Comparison of ENCODE assay signal across 1 cellular context in the genomic region with DNA sequence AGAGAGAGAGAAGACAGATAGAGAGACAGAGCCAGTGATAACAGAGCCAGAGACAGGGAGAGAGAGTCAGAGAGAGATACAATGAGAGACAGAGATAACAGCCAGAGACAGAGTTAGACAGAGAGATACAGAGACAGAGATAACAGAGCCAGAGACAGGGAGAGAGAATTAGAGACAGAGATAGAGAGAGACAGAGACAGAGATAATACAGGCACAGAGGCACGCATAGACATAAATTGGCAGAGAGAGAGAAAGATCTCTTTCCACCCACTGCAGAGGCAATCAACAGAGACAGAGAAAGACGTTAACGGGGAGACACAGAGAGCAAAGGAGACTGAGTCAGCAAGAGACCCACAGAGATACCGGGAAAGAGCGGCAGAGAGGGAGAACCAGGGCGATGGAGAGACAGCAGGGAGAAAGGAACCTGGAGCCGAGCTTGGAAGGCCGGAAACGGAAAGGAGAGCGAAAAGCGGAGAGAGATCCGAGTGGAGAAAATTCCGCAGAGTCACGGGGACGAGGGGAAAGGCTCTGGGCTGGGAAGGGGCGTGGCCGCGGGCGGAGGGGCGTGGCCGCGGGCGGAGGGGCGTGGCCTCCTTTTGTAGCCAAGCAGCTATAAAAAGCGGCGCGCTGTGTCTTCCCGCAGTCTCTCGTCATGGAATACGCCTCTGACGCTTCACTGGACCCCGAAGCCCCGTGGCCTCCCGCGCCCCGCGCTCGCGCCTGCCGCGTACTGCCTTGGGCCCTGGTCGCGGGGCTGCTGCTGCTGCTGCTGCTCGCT.
TF ChIP-seq lines count a peak whose summit lies in the region.

A gene with protein sequence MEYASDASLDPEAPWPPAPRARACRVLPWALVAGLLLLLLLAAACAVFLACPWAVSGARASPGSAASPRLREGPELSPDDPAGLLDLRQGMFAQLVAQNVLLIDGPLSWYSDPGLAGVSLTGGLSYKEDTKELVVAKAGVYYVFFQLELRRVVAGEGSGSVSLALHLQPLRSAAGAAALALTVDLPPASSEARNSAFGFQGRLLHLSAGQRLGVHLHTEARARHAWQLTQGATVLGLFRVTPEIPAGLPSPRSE (plus strand): TSS at position 642 of the 778 bp plus-strand sequence. CDS start 11 bp downstream, at position 653.

TF ChIP-seq in GM12878, 131 proteins besides CTCF, POLR2A, EP300 and RAD21 (continued from another document and continues in another):
- TF ChIP-seq, protein P1, sequence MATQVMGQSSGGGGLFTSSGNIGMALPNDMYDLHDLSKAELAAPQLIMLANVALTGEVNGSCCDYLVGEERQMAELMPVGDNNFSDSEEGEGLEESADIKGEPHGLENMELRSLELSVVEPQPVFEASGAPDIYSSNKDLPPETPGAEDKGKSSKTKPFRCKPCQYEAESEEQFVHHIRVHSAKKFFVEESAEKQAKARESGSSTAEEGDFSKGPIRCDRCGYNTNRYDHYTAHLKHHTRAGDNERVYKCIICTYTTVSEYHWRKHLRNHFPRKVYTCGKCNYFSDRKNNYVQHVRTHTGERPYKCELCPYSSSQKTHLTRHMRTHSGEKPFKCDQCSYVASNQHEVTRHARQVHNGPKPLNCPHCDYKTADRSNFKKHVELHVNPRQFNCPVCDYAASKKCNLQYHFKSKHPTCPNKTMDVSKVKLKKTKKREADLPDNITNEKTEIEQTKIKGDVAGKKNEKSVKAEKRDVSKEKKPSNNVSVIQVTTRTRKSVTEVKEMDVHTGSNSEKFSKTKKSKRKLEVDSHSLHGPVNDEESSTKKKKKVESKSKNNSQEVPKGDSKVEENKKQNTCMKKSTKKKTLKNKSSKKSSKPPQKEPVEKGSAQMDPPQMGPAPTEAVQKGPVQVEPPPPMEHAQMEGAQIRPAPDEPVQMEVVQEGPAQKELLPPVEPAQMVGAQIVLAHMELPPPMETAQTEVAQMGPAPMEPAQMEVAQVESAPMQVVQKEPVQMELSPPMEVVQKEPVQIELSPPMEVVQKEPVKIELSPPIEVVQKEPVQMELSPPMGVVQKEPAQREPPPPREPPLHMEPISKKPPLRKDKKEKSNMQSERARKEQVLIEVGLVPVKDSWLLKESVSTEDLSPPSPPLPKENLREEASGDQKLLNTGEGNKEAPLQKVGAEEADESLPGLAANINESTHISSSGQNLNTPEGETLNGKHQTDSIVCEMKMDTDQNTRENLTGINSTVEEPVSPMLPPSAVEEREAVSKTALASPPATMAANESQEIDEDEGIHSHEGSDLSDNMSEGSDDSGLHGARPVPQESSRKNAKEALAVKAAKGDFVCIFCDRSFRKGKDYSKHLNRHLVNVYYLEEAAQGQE (IDR thresholded peaks at IDR 0.05; ENCODE audit: low read depth, low read length): peak; percentile 43; the same call in 1 of the 2 replicates
- peak in 1 of 2 experiments; percentile 78; a peak in 3 of 4 replicates for TF ChIP-seq BHLHE40 (IDR thresholded peaks at IDR 0.05; ENCODE audit: borderline replicate concordance in 1 of 2, low read depth in 2 of 2, low read length in 1 of 2)
- TF ChIP-seq EGR1 (IDR thresholded peaks at IDR 0.05; ENCODE audit: borderline replicate concordance in 1 of 2, low read depth in 2 of 2, low read length in 2 of 2): peak in 1 of 2 experiments; percentile 46; a peak in 1 of 3 replicates
- TF ChIP-seq NBN (IDR thresholded peaks at IDR 0.05): peak; percentile 94
- peak; percentile 87; the same call in 1 of the 2 replicates for TF ChIP-seq EED (IDR thresholded peaks at IDR 0.05; ENCODE audit: low read depth)
- TF ChIP-seq, protein P2, sequence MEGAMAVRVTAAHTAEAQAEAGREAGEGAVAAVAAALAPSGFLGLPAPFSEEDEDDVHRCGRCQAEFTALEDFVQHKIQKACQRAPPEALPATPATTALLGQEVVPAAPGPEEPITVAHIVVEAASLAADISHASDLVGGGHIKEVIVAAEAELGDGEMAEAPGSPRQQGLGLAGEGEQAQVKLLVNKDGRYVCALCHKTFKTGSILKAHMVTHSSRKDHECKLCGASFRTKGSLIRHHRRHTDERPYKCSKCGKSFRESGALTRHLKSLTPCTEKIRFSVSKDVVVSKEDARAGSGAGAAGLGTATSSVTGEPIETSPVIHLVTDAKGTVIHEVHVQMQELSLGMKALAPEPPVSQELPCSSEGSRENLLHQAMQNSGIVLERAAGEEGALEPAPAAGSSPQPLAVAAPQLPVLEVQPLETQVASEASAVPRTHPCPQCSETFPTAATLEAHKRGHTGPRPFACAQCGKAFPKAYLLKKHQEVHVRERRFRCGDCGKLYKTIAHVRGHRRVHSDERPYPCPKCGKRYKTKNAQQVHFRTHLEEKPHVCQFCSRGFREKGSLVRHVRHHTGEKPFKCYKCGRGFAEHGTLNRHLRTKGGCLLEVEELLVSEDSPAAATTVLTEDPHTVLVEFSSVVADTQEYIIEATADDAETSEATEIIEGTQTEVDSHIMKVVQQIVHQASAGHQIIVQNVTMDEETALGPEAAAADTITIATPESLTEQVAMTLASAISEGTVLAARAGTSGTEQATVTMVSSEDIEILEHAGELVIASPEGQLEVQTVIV (IDR thresholded peaks at IDR 0.05; ENCODE audit: borderline replicate concordance, partially characterized antibody): no peak
- TF ChIP-seq CREM (IDR thresholded peaks at IDR 0.05; ENCODE audit: low read depth): peak; percentile 55; the same call in 1 of the 2 replicates
- 0 out of 2 replicates have a peak, but pooled peaks have one; percentile 11 for TF ChIP-seq NR2C1 (IDR thresholded peaks at IDR 0.05)
- peak; percentile 97 for TF ChIP-seq TCF3 (IDR thresholded peaks at IDR 0.05; ENCODE audit: borderline replicate concordance, insufficient read depth, low read depth, low read length)
- TF ChIP-seq, protein P3, sequence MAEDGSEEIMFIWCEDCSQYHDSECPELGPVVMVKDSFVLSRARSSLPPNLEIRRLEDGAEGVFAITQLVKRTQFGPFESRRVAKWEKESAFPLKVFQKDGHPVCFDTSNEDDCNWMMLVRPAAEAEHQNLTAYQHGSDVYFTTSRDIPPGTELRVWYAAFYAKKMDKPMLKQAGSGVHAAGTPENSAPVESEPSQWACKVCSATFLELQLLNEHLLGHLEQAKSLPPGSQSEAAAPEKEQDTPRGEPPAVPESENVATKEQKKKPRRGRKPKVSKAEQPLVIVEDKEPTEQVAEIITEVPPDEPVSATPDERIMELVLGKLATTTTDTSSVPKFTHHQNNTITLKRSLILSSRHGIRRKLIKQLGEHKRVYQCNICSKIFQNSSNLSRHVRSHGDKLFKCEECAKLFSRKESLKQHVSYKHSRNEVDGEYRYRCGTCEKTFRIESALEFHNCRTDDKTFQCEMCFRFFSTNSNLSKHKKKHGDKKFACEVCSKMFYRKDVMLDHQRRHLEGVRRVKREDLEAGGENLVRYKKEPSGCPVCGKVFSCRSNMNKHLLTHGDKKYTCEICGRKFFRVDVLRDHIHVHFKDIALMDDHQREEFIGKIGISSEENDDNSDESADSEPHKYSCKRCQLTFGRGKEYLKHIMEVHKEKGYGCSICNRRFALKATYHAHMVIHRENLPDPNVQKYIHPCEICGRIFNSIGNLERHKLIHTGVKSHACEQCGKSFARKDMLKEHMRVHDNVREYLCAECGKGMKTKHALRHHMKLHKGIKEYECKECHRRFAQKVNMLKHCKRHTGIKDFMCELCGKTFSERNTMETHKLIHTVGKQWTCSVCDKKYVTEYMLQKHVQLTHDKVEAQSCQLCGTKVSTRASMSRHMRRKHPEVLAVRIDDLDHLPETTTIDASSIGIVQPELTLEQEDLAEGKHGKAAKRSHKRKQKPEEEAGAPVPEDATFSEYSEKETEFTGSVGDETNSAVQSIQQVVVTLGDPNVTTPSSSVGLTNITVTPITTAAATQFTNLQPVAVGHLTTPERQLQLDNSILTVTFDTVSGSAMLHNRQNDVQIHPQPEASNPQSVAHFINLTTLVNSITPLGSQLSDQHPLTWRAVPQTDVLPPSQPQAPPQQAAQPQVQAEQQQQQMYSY (CRISPR knock-in tag; IDR thresholded peaks at IDR 0.05): no peak
- no peak for TF ChIP-seq CHD4 (IDR thresholded peaks at IDR 0.05)
- TF ChIP-seq TCF7 (IDR thresholded peaks at IDR 0.05; ENCODE audit: borderline replicate concordance): no peak
- TF ChIP-seq, protein P4, sequence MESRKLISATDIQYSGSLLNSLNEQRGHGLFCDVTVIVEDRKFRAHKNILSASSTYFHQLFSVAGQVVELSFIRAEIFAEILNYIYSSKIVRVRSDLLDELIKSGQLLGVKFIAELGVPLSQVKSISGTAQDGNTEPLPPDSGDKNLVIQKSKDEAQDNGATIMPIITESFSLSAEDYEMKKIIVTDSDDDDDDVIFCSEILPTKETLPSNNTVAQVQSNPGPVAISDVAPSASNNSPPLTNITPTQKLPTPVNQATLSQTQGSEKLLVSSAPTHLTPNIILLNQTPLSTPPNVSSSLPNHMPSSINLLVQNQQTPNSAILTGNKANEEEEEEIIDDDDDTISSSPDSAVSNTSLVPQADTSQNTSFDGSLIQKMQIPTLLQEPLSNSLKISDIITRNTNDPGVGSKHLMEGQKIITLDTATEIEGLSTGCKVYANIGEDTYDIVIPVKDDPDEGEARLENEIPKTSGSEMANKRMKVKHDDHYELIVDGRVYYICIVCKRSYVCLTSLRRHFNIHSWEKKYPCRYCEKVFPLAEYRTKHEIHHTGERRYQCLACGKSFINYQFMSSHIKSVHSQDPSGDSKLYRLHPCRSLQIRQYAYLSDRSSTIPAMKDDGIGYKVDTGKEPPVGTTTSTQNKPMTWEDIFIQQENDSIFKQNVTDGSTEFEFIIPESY (IDR thresholded peaks at IDR 0.05): no peak
- TF ChIP-seq SMAD5 (IDR thresholded peaks at IDR 0.05; ENCODE audit: low read depth): peak; percentile 97
- TF ChIP-seq, protein P5, sequence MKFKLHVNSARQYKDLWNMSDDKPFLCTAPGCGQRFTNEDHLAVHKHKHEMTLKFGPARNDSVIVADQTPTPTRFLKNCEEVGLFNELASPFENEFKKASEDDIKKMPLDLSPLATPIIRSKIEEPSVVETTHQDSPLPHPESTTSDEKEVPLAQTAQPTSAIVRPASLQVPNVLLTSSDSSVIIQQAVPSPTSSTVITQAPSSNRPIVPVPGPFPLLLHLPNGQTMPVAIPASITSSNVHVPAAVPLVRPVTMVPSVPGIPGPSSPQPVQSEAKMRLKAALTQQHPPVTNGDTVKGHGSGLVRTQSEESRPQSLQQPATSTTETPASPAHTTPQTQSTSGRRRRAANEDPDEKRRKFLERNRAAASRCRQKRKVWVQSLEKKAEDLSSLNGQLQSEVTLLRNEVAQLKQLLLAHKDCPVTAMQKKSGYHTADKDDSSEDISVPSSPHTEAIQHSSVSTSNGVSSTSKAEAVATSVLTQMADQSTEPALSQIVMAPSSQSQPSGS (IDR thresholded peaks at IDR 0.05; ENCODE audit: low read length): no peak
- 0 out of 2 replicates have a peak, but pooled peaks have one; percentile 50 for TF ChIP-seq ZNF24 (IDR thresholded peaks at IDR 0.05)
- TF ChIP-seq CBX5 (IDR thresholded peaks at IDR 0.05; ENCODE audit: low read depth): no peak
- no peak for TF ChIP-seq HCFC1 (IDR thresholded peaks at IDR 0.05; ENCODE audit: low read length)
- TF ChIP-seq CHD1 (IDR thresholded peaks at IDR 0.05; ENCODE audit: low read depth, low read length): 0 out of 2 replicates have a peak, but pooled peaks have one; percentile 7
- TF ChIP-seq, protein P6, sequence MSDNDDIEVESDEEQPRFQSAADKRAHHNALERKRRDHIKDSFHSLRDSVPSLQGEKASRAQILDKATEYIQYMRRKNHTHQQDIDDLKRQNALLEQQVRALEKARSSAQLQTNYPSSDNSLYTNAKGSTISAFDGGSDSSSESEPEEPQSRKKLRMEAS (IDR thresholded peaks at IDR 0.05; ENCODE audit: low read depth, low read length): peak; percentile 50; the same call in 1 of the 2 replicates
- TF ChIP-seq IKZF1 (conservative IDR thresholded peaks at IDR 0.05): peak; percentile 88
- TF ChIP-seq, protein P7, sequence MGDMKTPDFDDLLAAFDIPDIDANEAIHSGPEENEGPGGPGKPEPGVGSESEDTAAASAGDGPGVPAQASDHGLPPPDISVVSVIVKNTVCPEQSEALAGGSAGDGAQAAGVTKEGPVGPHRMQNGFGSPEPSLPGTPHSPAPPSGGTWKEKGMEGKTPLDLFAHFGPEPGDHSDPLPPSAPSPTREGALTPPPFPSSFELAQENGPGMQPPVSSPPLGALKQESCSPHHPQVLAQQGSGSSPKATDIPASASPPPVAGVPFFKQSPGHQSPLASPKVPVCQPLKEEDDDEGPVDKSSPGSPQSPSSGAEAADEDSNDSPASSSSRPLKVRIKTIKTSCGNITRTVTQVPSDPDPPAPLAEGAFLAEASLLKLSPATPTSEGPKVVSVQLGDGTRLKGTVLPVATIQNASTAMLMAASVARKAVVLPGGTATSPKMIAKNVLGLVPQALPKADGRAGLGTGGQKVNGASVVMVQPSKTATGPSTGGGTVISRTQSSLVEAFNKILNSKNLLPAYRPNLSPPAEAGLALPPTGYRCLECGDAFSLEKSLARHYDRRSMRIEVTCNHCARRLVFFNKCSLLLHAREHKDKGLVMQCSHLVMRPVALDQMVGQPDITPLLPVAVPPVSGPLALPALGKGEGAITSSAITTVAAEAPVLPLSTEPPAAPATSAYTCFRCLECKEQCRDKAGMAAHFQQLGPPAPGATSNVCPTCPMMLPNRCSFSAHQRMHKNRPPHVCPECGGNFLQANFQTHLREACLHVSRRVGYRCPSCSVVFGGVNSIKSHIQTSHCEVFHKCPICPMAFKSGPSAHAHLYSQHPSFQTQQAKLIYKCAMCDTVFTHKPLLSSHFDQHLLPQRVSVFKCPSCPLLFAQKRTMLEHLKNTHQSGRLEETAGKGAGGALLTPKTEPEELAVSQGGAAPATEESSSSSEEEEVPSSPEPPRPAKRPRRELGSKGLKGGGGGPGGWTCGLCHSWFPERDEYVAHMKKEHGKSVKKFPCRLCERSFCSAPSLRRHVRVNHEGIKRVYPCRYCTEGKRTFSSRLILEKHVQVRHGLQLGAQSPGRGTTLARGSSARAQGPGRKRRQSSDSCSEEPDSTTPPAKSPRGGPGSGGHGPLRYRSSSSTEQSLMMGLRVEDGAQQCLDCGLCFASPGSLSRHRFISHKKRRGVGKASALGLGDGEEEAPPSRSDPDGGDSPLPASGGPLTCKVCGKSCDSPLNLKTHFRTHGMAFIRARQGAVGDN (IDR thresholded peaks at IDR 0.05): peak; percentile 99
- TF ChIP-seq YY1 (IDR thresholded peaks at IDR 0.05; ENCODE audit: low read depth, low read length): peak; percentile 85
- peak; percentile 75; the same call in 1 of the 2 replicates for TF ChIP-seq ZSCAN29 (IDR thresholded peaks at IDR 0.05)
- TF ChIP-seq, protein P8, sequence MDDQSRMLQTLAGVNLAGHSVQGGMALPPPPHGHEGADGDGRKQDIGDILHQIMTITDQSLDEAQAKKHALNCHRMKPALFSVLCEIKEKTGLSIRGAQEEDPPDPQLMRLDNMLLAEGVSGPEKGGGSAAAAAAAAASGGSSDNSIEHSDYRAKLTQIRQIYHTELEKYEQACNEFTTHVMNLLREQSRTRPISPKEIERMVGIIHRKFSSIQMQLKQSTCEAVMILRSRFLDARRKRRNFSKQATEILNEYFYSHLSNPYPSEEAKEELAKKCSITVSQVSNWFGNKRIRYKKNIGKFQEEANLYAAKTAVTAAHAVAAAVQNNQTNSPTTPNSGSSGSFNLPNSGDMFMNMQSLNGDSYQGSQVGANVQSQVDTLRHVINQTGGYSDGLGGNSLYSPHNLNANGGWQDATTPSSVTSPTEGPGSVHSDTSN (IDR thresholded peaks at IDR 0.05; ENCODE audit: insufficient replicate concordance, low read depth, low read length): peak; percentile 9
- TF ChIP-seq, protein P9, sequence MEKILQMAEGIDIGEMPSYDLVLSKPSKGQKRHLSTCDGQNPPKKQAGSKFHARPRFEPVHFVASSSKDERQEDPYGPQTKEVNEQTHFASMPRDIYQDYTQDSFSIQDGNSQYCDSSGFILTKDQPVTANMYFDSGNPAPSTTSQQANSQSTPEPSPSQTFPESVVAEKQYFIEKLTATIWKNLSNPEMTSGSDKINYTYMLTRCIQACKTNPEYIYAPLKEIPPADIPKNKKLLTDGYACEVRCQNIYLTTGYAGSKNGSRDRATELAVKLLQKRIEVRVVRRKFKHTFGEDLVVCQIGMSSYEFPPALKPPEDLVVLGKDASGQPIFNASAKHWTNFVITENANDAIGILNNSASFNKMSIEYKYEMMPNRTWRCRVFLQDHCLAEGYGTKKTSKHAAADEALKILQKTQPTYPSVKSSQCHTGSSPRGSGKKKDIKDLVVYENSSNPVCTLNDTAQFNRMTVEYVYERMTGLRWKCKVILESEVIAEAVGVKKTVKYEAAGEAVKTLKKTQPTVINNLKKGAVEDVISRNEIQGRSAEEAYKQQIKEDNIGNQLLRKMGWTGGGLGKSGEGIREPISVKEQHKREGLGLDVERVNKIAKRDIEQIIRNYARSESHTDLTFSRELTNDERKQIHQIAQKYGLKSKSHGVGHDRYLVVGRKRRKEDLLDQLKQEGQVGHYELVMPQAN (conservative IDR thresholded peaks at IDR 0.05): peak; percentile 95
